ENCODE assay signal across 8 cellular contexts in genomic region chr3:81761904-81762565, GRCh38. TPM values are rescaled to one million over a fixed set of nuclear protein-coding genes. Genes with fewer than 3 reads are reported as not detected.
A peak's percentile ranks its signal among the peaks of the same experiment; 100 is the strongest.
DNase-seq lines count a peak whose midpoint lies in the region; ATAC-seq and TF ChIP-seq lines count a peak whose summit lies in the region.

No MANE protein-coding gene starts in this region.

- H3K9me3 ChIP-seq in CD8-positive, alpha-beta T cell (ENCODE audit: low read length) = no peaks in the 10 kb centered on the region
- no peaks in the 10 kb centered on the region for H3K9me3 ChIP-seq in ectodermal cell (ENCODE audit: control insufficient read depth, low read length)
- no peaks in the 10 kb centered on the region for H3K9me3 ChIP-seq in neural progenitor cell (ENCODE audit: low read depth)

- no peak for DNase-seq in CD8-positive, alpha-beta T cell
- DNase-seq in LHCN-M2 (ENCODE audit: low read depth) (peak; percentile 33), neural progenitor cell (ENCODE audit: low spot score) (no peak), retina (no peak)
- no peak for DNase-seq in activated CD4-positive, alpha-beta T cell treated with anti-CD3 and anti-CD28 coated beads for 1 hour

- H3K4me1 ChIP-seq in CD8-positive, alpha-beta T cell (ENCODE audit: insufficient read depth, low read length) = peaks cover 16% of the 10 kb centered on the region
- H3K4me1 ChIP-seq in ectodermal cell (ENCODE audit: control insufficient read depth, insufficient read depth, low read length) (no peaks in the 10 kb centered on the region), neural progenitor cell (peaks cover 23% of the 10 kb centered on the region)

- H2AFZ ChIP-seq in neural progenitor cell (replicated peaks) = peak overlapping the region; percentile 61

- 66 to 90% methylated on average over 4 to 6 of the region's 6 CpGs for WGBS in ectodermal cell, 2 experiments

- no peaks in the 10 kb centered on the region for H3K9me3 Mint-ChIP-seq in CD8-positive, alpha-beta T cell
- H3K9me3 Mint-ChIP-seq in neural progenitor cell = peaks cover 11% of the 10 kb centered on the region

- peak overlapping the region; percentile 79 for H3K9ac ChIP-seq in neural progenitor cell

- H3K4me2 ChIP-seq in neural progenitor cell = peak overlapping the region; percentile 89

- peak overlapping the region; percentile 91 for H3K27ac ChIP-seq in CD8-positive, alpha-beta T cell (ENCODE audit: low read depth, low read length)
- H3K27ac ChIP-seq in ectodermal cell (ENCODE audit: insufficient read depth, low read depth, low read length, poor library complexity, severe bottlenecking) (peak overlapping the region; percentile 97), neural progenitor cell (peak overlapping the region; percentile 95)

- H3K4me1 Mint-ChIP-seq in CD8-positive, alpha-beta T cell (ENCODE audit: low read depth) = peaks cover 24% of the 10 kb centered on the region
- H3K4me1 Mint-ChIP-seq in neural progenitor cell = peaks cover 15% of the 10 kb centered on the region

- peak overlapping the region; percentile 91 for H3K4me3 Mint-ChIP-seq in CD8-positive, alpha-beta T cell
- H3K4me3 Mint-ChIP-seq in neural progenitor cell = peak overlapping the region; percentile 93

- H3F3A ChIP-seq in neural progenitor cell (ENCODE audit: low read depth) = peaks cover 22% of the 10 kb centered on the region

- CTCF ChIA-PET in CD8-positive, alpha-beta T cell (lab: Charles Lee) = interaction anchor here (1.5 kb wide), 1 partner anchor 147 kb away, joined by 4 read pairs; no protein-coding TSS in a partner anchor

- ATAC-seq in CD8-positive, alpha-beta T cell = no peak
- ATAC-seq in HG02938 (IDR thresholded peaks at IDR 0.05; ENCODE audit: unreplicated experiment) = no peak
- ATAC-seq in GM21717 (IDR thresholded peaks at IDR 0.05; ENCODE audit: unreplicated experiment) = no peak

- no peaks in the 10 kb centered on the region for H4K20me1 ChIP-seq in neural progenitor cell (ENCODE audit: low read depth)

- no peaks in the 10 kb centered on the region for H3K79me2 ChIP-seq in neural progenitor cell (ENCODE audit: low read depth)

- peaks cover 10% of the 10 kb centered on the region for H3K36me3 Mint-ChIP-seq in CD8-positive, alpha-beta T cell
- peaks cover 14% of the 10 kb centered on the region for H3K36me3 Mint-ChIP-seq in neural progenitor cell

- no peaks in the 10 kb centered on the region for H3K27me3 ChIP-seq in CD8-positive, alpha-beta T cell (ENCODE audit: insufficient read depth, low read length)
- H3K27me3 ChIP-seq in ectodermal cell (ENCODE audit: control insufficient read depth, insufficient read depth, low read length, poor library complexity, severe bottlenecking) (no peaks in the 10 kb centered on the region), neural progenitor cell (no peaks in the 10 kb centered on the region)

- H3K27ac Mint-ChIP-seq in CD8-positive, alpha-beta T cell = peak overlapping the region; percentile 99
- peak overlapping the region; percentile 98 for H3K27ac Mint-ChIP-seq in neural progenitor cell

- H3K36me3 ChIP-seq in CD8-positive, alpha-beta T cell (ENCODE audit: insufficient read depth, low read length) = no peaks in the 10 kb centered on the region
- H3K36me3 ChIP-seq in ectodermal cell (ENCODE audit: control insufficient read depth, insufficient read depth, low read length) = peaks cover 4% of the 10 kb centered on the region
- H3K36me3 ChIP-seq in neural progenitor cell = no peaks in the 10 kb centered on the region

- no peaks in the 10 kb centered on the region for H3K27me3 Mint-ChIP-seq in CD8-positive, alpha-beta T cell (ENCODE audit: low read depth)
- peaks cover 9% of the 10 kb centered on the region for H3K27me3 Mint-ChIP-seq in neural progenitor cell (ENCODE audit: insufficient read depth, low read depth)

- H3K4me3 ChIP-seq in CD8-positive, alpha-beta T cell (ENCODE audit: low read depth, low read length) = peak overlapping the region; percentile 93
- H3K4me3 ChIP-seq in ectodermal cell (ENCODE audit: insufficient read depth, low read depth, low read length) (peak overlapping the region; percentile 83), neural progenitor cell (peak overlapping the region; percentile 62)

- POLR2A ChIA-PET in CD8-positive, alpha-beta T cell (lab: Charles Lee) = interaction anchor here (1.0 kb wide), 1 partner anchor 17 kb away, joined by 3 read pairs; no protein-coding TSS in a partner anchor

- intact Hi-C loops in CD8-positive, alpha-beta T cell (cut with DNase I, micrococcal nuclease) = no loop called here

- TF ChIP-seq CTCF in CD8-positive, alpha-beta T cell (IDR thresholded peaks at IDR 0.05) = no peak
- TF ChIP-seq CTCF in neural progenitor cell (IDR thresholded peaks at IDR 0.05) = no peak

RNA-seq across cellular contexts. Expression of gene GBE1, which starts 0.6 kb away (rescaled TPM):
- 1 to 10 TPM; 5.1 to 5.9 TPM for total RNA-seq in CD8-positive, alpha-beta T cell
- 137 and 145 TPM in 2 replicates for total RNA-seq in LHCN-M2 (2014; rRNA removed)
- 92.4 TPM for polyA plus RNA-seq in LHCN-M2 (2012)
- polyA plus RNA-seq in ectodermal cell (2013, experiment 1 of 4) = 25.1 TPM
- polyA plus RNA-seq in ectodermal cell (2013, experiment 2 of 4) = 24.8 TPM
- polyA plus RNA-seq in ectodermal cell (2013, experiment 3 of 4) = 14.7 TPM
- 14.2 TPM for polyA plus RNA-seq in ectodermal cell (2013, experiment 4 of 4)
- 21.7 and 34.4 TPM in 2 replicates for total RNA-seq in neural progenitor cell (ENCODE audit: low replicate concordance)
